10 cellular contexts compared by ENCODE assay signal in genomic region chr17:42670199-42670924, GRCh38. TPM values are rescaled to one million over a fixed set of nuclear protein-coding genes. Genes with fewer than 3 reads are reported as not detected.
DNase-seq lines count a peak whose midpoint lies in the region; ATAC-seq and TF ChIP-seq lines count a peak whose summit lies in the region.
"Had no signal": no experiment of that assay in that cellular context is flagged by ENCODE, and none has a peak within 500 bp of the region (broad histone marks: within the 10 kb centered on the region; RNA-seq: fewer than 3 reads in every experiment).

No MANE protein-coding gene starts in this region.

- intact Hi-C loops in psoas muscle (cut with DNase I): loop anchor here (5.0 to 10.0 kb wide), 2 partner anchors 48 to 356 kb away; no protein-coding TSS in a partner anchor

- H3K27me3 ChIP-seq in ectodermal cell (ENCODE audit: control insufficient read depth, insufficient read depth, low read length, poor library complexity, severe bottlenecking) (peaks cover 53% of the 10 kb centered on the region), psoas muscle (ENCODE audit: insufficient read depth in 3 of 3, low read length in 2 of 3) (no peaks in the 10 kb centered on the region)

- H3K4me3 ChIP-seq in GM12865 (ENCODE audit: low read depth, low read length): no peak overlapping the region
- H3K4me3 ChIP-seq in ectodermal cell (ENCODE audit: insufficient read depth, low read depth, low read length): peak overlapping the region; percentile 27
- peak overlapping the region; percentile 22 for H3K4me3 ChIP-seq in psoas muscle

- WGBS in ectodermal cell, 2 experiments: 6 to 8% methylated on average over 71 of the region's 71 CpGs
- WGBS in psoas muscle, 3 donors: 67 to 72% (median 70%) methylated on average over 67 to 71 of the region's 71 CpGs

- H3K36me3 ChIP-seq in ectodermal cell (ENCODE audit: control insufficient read depth, insufficient read depth, low read length) (peaks cover 12% of the 10 kb centered on the region), psoas muscle (ENCODE audit: insufficient read depth in 1 of 2, low read depth in 1 of 2) (peaks cover 0 to 71% of the 10 kb centered on the region in 2 donors)

- ATAC-seq in psoas muscle (no peak), HG02970 (IDR thresholded peaks at IDR 0.05; ENCODE audit: low FRiP score, unreplicated experiment) (no peak), GM18858 (IDR thresholded peaks at IDR 0.05; ENCODE audit: unreplicated experiment) (no peak), GM21737 (IDR thresholded peaks at IDR 0.05; ENCODE audit: unreplicated experiment) (no peak)
- ATAC-seq: left lobe of liver, Panc1 had no signal

- H3K4me1 ChIP-seq in ectodermal cell (ENCODE audit: control insufficient read depth, insufficient read depth, low read length) (peaks cover 28% of the 10 kb centered on the region), psoas muscle (peaks cover 54% of the 10 kb centered on the region)

- H3K9me3 ChIP-seq in ectodermal cell (ENCODE audit: control insufficient read depth, low read length) (no peaks in the 10 kb centered on the region), psoas muscle (no peaks in the 10 kb centered on the region)

- H3K27ac ChIP-seq in ectodermal cell (ENCODE audit: insufficient read depth, low read depth, low read length, poor library complexity, severe bottlenecking): no peak overlapping the region
- peak overlapping the region; percentile 15 for H3K27ac ChIP-seq in psoas muscle

- DNase-seq in GM12865 (ENCODE audit: low read depth) (no peak), T-helper 9 cell (peak; percentile 45), psoas muscle (peak in 1 of 2 donors; percentile 51), AML-193 (lab: John Stamatoyannopoulos, UW) (no peak)

- peak; percentile 1 for TF ChIP-seq CTCF in GM12865 (IDR thresholded peaks at IDR 0.05; ENCODE audit: insufficient read depth, low read depth, low read length, missing control alignments)
- TF ChIP-seq CTCF in psoas muscle (IDR thresholded peaks at IDR 0.05): no peak

RNA-seq across cellular contexts. Expression of gene PLEKHH3, which starts 6.4 kb away (rescaled TPM):
- polyA plus RNA-seq in ectodermal cell (2013, experiment 1 of 4): 21.4 TPM
- polyA plus RNA-seq in ectodermal cell (2013, experiment 2 of 4): 18.9 TPM
- 16.7 TPM for polyA plus RNA-seq in ectodermal cell (2013, experiment 3 of 4)
- 16.9 TPM for polyA plus RNA-seq in ectodermal cell (2013, experiment 4 of 4)
- total RNA-seq in psoas muscle: 10 to 100 TPM; 15.0 to 33.8 (median 28.0) TPM
- 10 to 100 TPM; 12.7 to 15.8 (median 14.2) TPM for polyA plus RNA-seq in psoas muscle

RNA-seq across cellular contexts. Expression of gene TUBG2, which starts 11.3 kb away (rescaled TPM):
- 28.1 TPM for polyA plus RNA-seq in ectodermal cell (2013, experiment 1 of 4)
- polyA plus RNA-seq in ectodermal cell (2013, experiment 2 of 4): 23.8 TPM
- 24.7 TPM for polyA plus RNA-seq in ectodermal cell (2013, experiment 3 of 4)
- 25.4 TPM for polyA plus RNA-seq in ectodermal cell (2013, experiment 4 of 4)
- total RNA-seq in psoas muscle: 10 to 100 TPM in 1 of 4 donors, 1 to 10 TPM in 3; 3.8 to 11.9 (median 5.7) TPM
- 1 to 10 TPM; 2.7 to 4.9 (median 4.2) TPM for polyA plus RNA-seq in psoas muscle

RNA-seq across cellular contexts. Expression of gene CCR10, which starts 11.3 kb away (rescaled TPM):
- polyA plus RNA-seq in ectodermal cell (2013, experiment 1 of 4): 1.9 TPM
- 1.6 TPM for polyA plus RNA-seq in ectodermal cell (2013, experiment 2 of 4)
- 2.1 TPM for polyA plus RNA-seq in ectodermal cell (2013, experiment 3 of 4)
- polyA plus RNA-seq in ectodermal cell (2013, experiment 4 of 4): 1.6 TPM
- total RNA-seq in psoas muscle: 1 to 10 TPM; 1.2 to 5.0 (median 2.8) TPM
- polyA plus RNA-seq in psoas muscle: 1 to 10 TPM; 1.0 to 3.3 (median 1.6) TPM

RNA-seq across cellular contexts. Expression of gene CNTNAP1, which starts 12.0 kb away (rescaled TPM):
- polyA plus RNA-seq in ectodermal cell (2013, experiment 1 of 4): 39.2 TPM
- polyA plus RNA-seq in ectodermal cell (2013, experiment 2 of 4): 40.5 TPM
- 32.3 TPM for polyA plus RNA-seq in ectodermal cell (2013, experiment 3 of 4)
- polyA plus RNA-seq in ectodermal cell (2013, experiment 4 of 4): 34.2 TPM
- total RNA-seq in psoas muscle: 1 to 10 TPM; 1.9 to 2.6 (median 2.2) TPM
- 1 to 10 TPM; 1.0 to 3.4 (median 1.1) TPM for polyA plus RNA-seq in psoas muscle
